8 cellular contexts compared by ENCODE assay signal in genomic region chrX:153763989-153764755, GRCh38. TPM values are rescaled to one million over a fixed set of nuclear protein-coding genes. Genes with fewer than 3 reads are reported as not detected.
DNase-seq lines count a peak whose midpoint lies in the region; ATAC-seq and TF ChIP-seq lines count a peak whose summit lies in the region.

PLXNB3 (plus strand) TSS chrX:153764249; CDS start chrX:153765536, 1,287 bp downstream.

- H3K9me3 ChIP-seq in Peyer's patch = no peaks in the 10 kb centered on the region

- H3K27me3 Mint-ChIP-seq in activated T-helper 17 cell treated with anti-CD3 and anti-CD28 coated beads, Interleukin-2, amount 50 U/mL, for 72 hours = no peaks in the 10 kb centered on the region
- H3K27me3 Mint-ChIP-seq in nephron progenitor cell (ENCODE audit: low read depth, poor library complexity) = peaks cover 11% of the 10 kb centered on the region

- peak within 1 kb of the TSS; percentile 39 for H3K4me3 Mint-ChIP-seq in activated T-helper 17 cell treated with anti-CD3 and anti-CD28 coated beads, Interleukin-2, amount 50 U/mL, for 72 hours
- no peak within 1 kb of the TSS for H3K4me3 Mint-ChIP-seq in nephron progenitor cell

- peak within 1 kb of the TSS; percentile 54 for H3K27ac Mint-ChIP-seq in activated T-helper 17 cell treated with anti-CD3 and anti-CD28 coated beads, Interleukin-2, amount 50 U/mL, for 72 hours
- H3K27ac Mint-ChIP-seq in nephron progenitor cell = no peak within 1 kb of the TSS

- peak within 1 kb of the TSS in 1 of 4 donors; percentile 5 for H3K27ac ChIP-seq in Peyer's patch

- no peaks in the 10 kb centered on the region for H3K9me3 Mint-ChIP-seq in activated T-helper 17 cell treated with anti-CD3 and anti-CD28 coated beads, Interleukin-2, amount 50 U/mL, for 72 hours
- H3K9me3 Mint-ChIP-seq in nephron progenitor cell = peaks cover 46% of the 10 kb centered on the region

- TF ChIP-seq CTCF in GM12872 (IDR thresholded peaks at IDR 0.05; ENCODE audit: insufficient read depth, low read depth, low read length) (peak; percentile 76), Peyer's patch (IDR thresholded peaks at IDR 0.05) (peak; percentile 55 to 90 (median 82)), fibroblast of mammary gland (conservative IDR thresholded peaks at IDR 0.05; ENCODE audit: control insufficient read depth, insufficient read depth, low read depth, low read length) (peak; percentile 69), nephron progenitor cell (IDR thresholded peaks at IDR 0.05) (peak; percentile 63)

- no peaks in the 10 kb centered on the region for H3K4me1 Mint-ChIP-seq in activated T-helper 17 cell treated with anti-CD3 and anti-CD28 coated beads, Interleukin-2, amount 50 U/mL, for 72 hours
- peaks cover 7% of the 10 kb centered on the region for H3K4me1 Mint-ChIP-seq in nephron progenitor cell

- no peak within 1 kb of the TSS for H3K4me3 ChIP-seq in Jurkat, Clone E6-1 (ENCODE audit: low read length)
- H3K4me3 ChIP-seq in Peyer's patch (peak within 1 kb of the TSS in 1 of 4 donors; percentile 22), fibroblast of mammary gland (ENCODE audit: control insufficient read depth, low read depth, low read length) (peak within 1 kb of the TSS; percentile 43)

- H3K27me3 ChIP-seq in Peyer's patch = no peaks in the 10 kb centered on the region

- no peaks in the 10 kb centered on the region for H3K36me3 Mint-ChIP-seq in activated T-helper 17 cell treated with anti-CD3 and anti-CD28 coated beads, Interleukin-2, amount 50 U/mL, for 72 hours (ENCODE audit: low read depth)
- H3K36me3 Mint-ChIP-seq in nephron progenitor cell (ENCODE audit: low read depth) = no peaks in the 10 kb centered on the region

- no peak for TF ChIP-seq POLR2A in Peyer's patch (IDR thresholded peaks at IDR 0.05)

- H3K4me1 ChIP-seq in Peyer's patch = no peaks in the 10 kb centered on the region

- no peaks in the 10 kb centered on the region for H3K36me3 ChIP-seq in Peyer's patch

- ATAC-seq in activated T-helper 17 cell treated with anti-CD3 and anti-CD28 coated beads, Interleukin-2, amount 50 U/mL, for 72 hours (replicated peaks) = peak; percentile 94
- peak; percentile 81 for ATAC-seq in stimulated activated naive CD8-positive, alpha-beta T cell treated with anti-CD3 and anti-CD28 coated beads, Interleukin-15, Interleukin-2, amounts not matched to agents 100 U/mL and 50 U/mL, for 24 hours
- no peak for ATAC-seq in HG03432 (IDR thresholded peaks at IDR 0.05; ENCODE audit: unreplicated experiment)

- peak; percentile 26 for DNase-seq in Jurkat, Clone E6-1 (ENCODE audit: low read depth, low spot score)
- DNase-seq in Peyer's patch (peak; percentile 83 to 92 (median 84)), fibroblast of mammary gland (ENCODE audit: low read depth) (peak; percentile 62), nephron progenitor cell (peak; percentile 74)
- peak; percentile 80 for DNase-seq in stimulated activated naive CD8-positive, alpha-beta T cell treated with anti-CD3 and anti-CD28 coated beads, Interleukin-15, Interleukin-2, amounts not matched to agents 100 U/mL and 50 U/mL, for 24 hours

RNA-seq across cellular contexts. Expression of gene PLXNB3, which starts in this region (rescaled TPM):
- polyA plus RNA-seq in Jurkat, Clone E6-1 (2012; ENCODE audit: insufficient read depth, insufficient read length) = 1.9 TPM
- total RNA-seq in Peyer's patch = 10 to 100 TPM in 1 of 4 donors, 1 to 10 TPM in 3; 2.7 to 25.6 (median 7.6) TPM
- total RNA-seq in activated T-helper 17 cell treated with anti-CD3 and anti-CD28 coated beads, Interleukin-2, amount 50 U/mL, for 72 hours = 1 to 10 TPM in 1 of 2 donors, under 1 TPM in 1; 0.45 to 7.9 TPM

Comparison
In these comparisons a context has a peak if more than half of its experiments do, and no peak if none do; other contexts are left out.
1. DNase-seq: peak in every context shown above with its lines; median percentile 84 in Peyer's patch; 80 in stimulated activated naive CD8-positive, alpha-beta T cell treated with anti-CD3 and anti-CD28 coated beads, Interleukin-15, Interleukin-2, amounts not matched to agents 100 U/mL and 50 U/mL, for 24 hours; 74 in nephron progenitor cell; 62 in fibroblast of mammary gland; 26 in Jurkat, Clone E6-1.